In the genomic region with DNA sequence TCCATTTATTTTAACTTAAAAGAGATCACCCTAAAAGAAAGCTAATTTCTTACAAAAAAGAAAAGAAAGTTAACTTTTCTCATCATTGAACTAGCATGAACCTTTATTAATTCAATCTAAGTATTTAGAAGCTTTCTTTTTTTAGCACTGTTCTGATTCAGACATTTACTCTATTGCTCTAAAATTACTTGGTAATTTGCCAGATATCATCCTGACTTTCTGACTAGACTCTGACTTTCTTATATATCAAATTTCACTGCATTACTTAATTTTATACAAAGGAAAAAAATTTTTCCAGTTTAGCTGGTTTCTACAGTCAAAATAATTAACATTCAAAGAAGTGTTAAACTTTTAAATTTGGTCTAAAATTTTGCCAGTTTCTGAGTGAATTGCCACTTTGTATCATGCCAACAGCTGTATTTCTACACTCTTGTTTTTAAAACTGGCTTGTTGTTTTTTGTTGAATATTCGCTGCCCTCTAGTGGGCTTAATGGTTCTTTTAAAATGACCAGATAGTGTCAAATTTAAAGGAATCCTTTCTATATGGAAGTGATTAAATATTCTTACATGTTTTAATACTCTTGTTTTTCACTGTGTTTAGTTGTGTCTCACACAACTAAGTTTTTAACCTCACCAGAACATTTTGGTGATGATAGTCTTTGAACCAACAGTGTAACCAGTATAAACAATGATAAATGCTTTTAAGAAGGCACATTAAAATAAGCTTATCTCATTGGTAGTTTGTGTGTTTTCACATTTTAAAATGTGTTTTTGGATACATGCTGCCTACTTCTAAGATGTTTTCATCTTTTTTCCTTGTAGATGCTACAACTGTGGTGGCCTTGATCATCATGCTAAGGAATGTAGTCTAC, we compare ENCODE assay signal across 9 cellular contexts.
DNase-seq lines count a peak whose midpoint lies in the region; ATAC-seq and TF ChIP-seq lines count a peak whose summit lies in the region.
"Had no signal": no experiment of that assay in that cellular context is flagged by ENCODE, and none has a peak within 500 bp of the region (broad histone marks: within the 10 kb centered on the region; RNA-seq: fewer than 3 reads in every experiment).

No MANE protein-coding gene starts in this region.

- ATAC-seq in activated naive CD8-positive, alpha-beta T cell treated with anti-CD3 and anti-CD28 coated beads, Interleukin-2, amount 50 U/mL, for 24 hours = no peak
- ATAC-seq in HG03432 (IDR thresholded peaks at IDR 0.05; ENCODE audit: unreplicated experiment) = no peak

- no peaks in the 10 kb centered on the region for H3K9me3 Mint-ChIP-seq in activated naive CD8-positive, alpha-beta T cell treated with anti-CD3 and anti-CD28 coated beads, Interleukin-2, amount 50 U/mL, for 24 hours
- H3K9me3 Mint-ChIP-seq: activated naive CD8-positive, alpha-beta T cell treated with anti-CD3 and anti-CD28 coated beads, Interleukin-2, amount 10 ng/mL, durations not matched to agents 7 days and 5 days had no signal

- no peaks in the 10 kb centered on the region for H3K36me3 Mint-ChIP-seq in activated naive CD8-positive, alpha-beta T cell treated with anti-CD3 and anti-CD28 coated beads, Interleukin-2, amount 50 U/mL, for 24 hours (ENCODE audit: low read depth)
- H3K36me3 Mint-ChIP-seq: activated naive CD8-positive, alpha-beta T cell treated with anti-CD3 and anti-CD28 coated beads, Interleukin-2, amount 10 ng/mL, durations not matched to agents 7 days and 5 days had no signal

- H3K27ac ChIP-seq in 22Rv1 = no peak overlapping the region

- DNase-seq in GM12864 (ENCODE audit: low read depth) (no peak), NCI-H2107 treated with DMSO at 0.1 percent for 48 hours (lab: John Stamatoyannopoulos, UW; ENCODE audit: unreplicated experiment) (peak; percentile 44), astrocyte of the hippocampus (ENCODE audit: low read depth, low spot score) (peak; percentile 52), lung microvascular endothelial cell (ENCODE audit: low read depth in 2 of 2) (peak; percentile 49 to 63), GM19238 (ENCODE audit: insufficient read length, low spot score) (no peak)
- DNase-seq in activated naive CD8-positive, alpha-beta T cell treated with anti-CD3 and anti-CD28 coated beads, Interleukin-2, amount 50 U/mL, for 24 hours = no peak
- DNase-seq: activated naive CD8-positive, alpha-beta T cell treated with anti-CD3 and anti-CD28 coated beads, Interleukin-2, amount 10 ng/mL, durations not matched to agents 7 days and 5 days had no signal

- H3K4me3 ChIP-seq in GM12864 (ENCODE audit: low read depth, low read length) = no peak overlapping the region

- peaks cover 10% of the 10 kb centered on the region for H3K27me3 Mint-ChIP-seq in activated naive CD8-positive, alpha-beta T cell treated with anti-CD3 and anti-CD28 coated beads, Interleukin-2, amount 50 U/mL, for 24 hours

- no peak overlapping the region for H3K4me3 Mint-ChIP-seq in activated naive CD8-positive, alpha-beta T cell treated with anti-CD3 and anti-CD28 coated beads, Interleukin-2, amount 50 U/mL, for 24 hours
- H3K4me3 Mint-ChIP-seq: activated naive CD8-positive, alpha-beta T cell treated with anti-CD3 and anti-CD28 coated beads, Interleukin-2, amount 10 ng/mL, durations not matched to agents 7 days and 5 days had no signal

- no peak overlapping the region for H3K27ac Mint-ChIP-seq in activated naive CD8-positive, alpha-beta T cell treated with anti-CD3 and anti-CD28 coated beads, Interleukin-2, amount 50 U/mL, for 24 hours
- H3K27ac Mint-ChIP-seq: activated naive CD8-positive, alpha-beta T cell treated with anti-CD3 and anti-CD28 coated beads, Interleukin-2, amount 10 ng/mL, durations not matched to agents 7 days and 5 days had no signal

- TF ChIP-seq CTCF in 22Rv1 (IDR thresholded peaks at IDR 0.05) (peak; percentile 75), GM12864 (IDR thresholded peaks at IDR 0.05; ENCODE audit: low read depth, low read length, missing control alignments) (peak; percentile 33)

- no peaks in the 10 kb centered on the region for H3K4me1 Mint-ChIP-seq in activated naive CD8-positive, alpha-beta T cell treated with anti-CD3 and anti-CD28 coated beads, Interleukin-2, amount 50 U/mL, for 24 hours
- H3K4me1 Mint-ChIP-seq: activated naive CD8-positive, alpha-beta T cell treated with anti-CD3 and anti-CD28 coated beads, Interleukin-2, amount 10 ng/mL, durations not matched to agents 7 days and 5 days had no signal

Comparison
In these comparisons a context has a peak if more than half of its experiments do, and no peak if none do; other contexts are left out.
1. DNase-seq: peak in NCI-H2107 treated with DMSO at 0.1 percent for 48 hours (single experiment), astrocyte of the hippocampus (single experiment) and lung microvascular endothelial cell (2 of 2); none in GM12864 (single experiment), activated naive CD8-positive, alpha-beta T cell treated with anti-CD3 and anti-CD28 coated beads, Interleukin-2, amount 50 U/mL, for 24 hours (single experiment) and GM19238 (single experiment).